In the genomic region with DNA sequence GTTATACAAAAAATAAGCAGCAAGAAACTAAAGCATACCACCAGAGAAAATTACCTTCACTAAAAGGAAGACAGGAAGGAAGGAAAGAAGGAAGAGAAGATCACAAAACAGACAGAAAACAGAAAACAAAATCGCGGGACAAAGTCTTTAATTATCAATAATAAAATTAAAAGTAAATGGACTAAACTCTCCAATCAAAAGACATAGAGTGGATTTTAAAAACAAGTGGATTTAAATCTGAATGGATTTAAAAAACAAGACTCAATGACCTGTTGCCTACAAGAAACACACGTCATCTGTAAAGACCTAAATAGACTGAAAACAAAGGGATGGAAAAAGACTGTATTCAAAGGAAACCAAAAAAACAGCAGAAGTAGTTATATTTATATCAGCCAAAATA, we compare ENCODE assay signal across 8 cellular contexts.
"Had no signal": no experiment of that assay in that cellular context is flagged by ENCODE, and none has a peak within 500 bp of the region (broad histone marks: within the 10 kb centered on the region; RNA-seq: fewer than 3 reads in every experiment).

No MANE protein-coding gene starts in this region.

- DNase-seq: IMR-90, Karpas-422, KBM-7, KG1 had no signal

- FAIRE-seq: HepG2, HTR-8/SVneo had no signal

- H3K27ac ChIP-seq: HL-60, KMS-11 had no signal

- H3K9ac ChIP-seq: KMS-11 had no signal

- ATAC-seq: HepG2 had no signal

- H3K4me2 ChIP-seq: KMS-11 had no signal
